ENCODE assay signal across 14 cellular contexts in genomic region chr17:76119409-76120371, GRCh38. TPM values are rescaled to one million over a fixed set of nuclear protein-coding genes. Genes with fewer than 3 reads are reported as not detected.
"Had no signal": no experiment of that assay in that cellular context is flagged by ENCODE, and none has a peak within 500 bp of the region (broad histone marks: within the 10 kb centered on the region; RNA-seq: fewer than 3 reads in every experiment).

No MANE protein-coding gene starts in this region.

- ATAC-seq: activated CD4-positive, CD25-positive, alpha-beta regulatory T cell treated with anti-CD3 and anti-CD28 coated beads, Interleukin-2, amount 50 U/mL, for 24 hours; activated CD8-positive, alpha-beta memory T cell treated with anti-CD3 and anti-CD28 coated beads, Interleukin-2, amount 10 ng/mL, durations not matched to agents 7 days and 5 days; esophagus mucosa; left lung; right cardiac atrium; stimulated activated naive CD8-positive, alpha-beta T cell treated with anti-CD3 and anti-CD28 coated beads, Interleukin-15, amount 100 ng/mL, for 72 hours had no signal

- H3K9me3 Mint-ChIP-seq: naive B cell; stimulated activated naive CD8-positive, alpha-beta T cell treated with anti-CD3 and anti-CD28 coated beads, Interleukin-15, amount 100 ng/mL, for 72 hours had no signal

- H3K9me3 ChIP-seq: left lung, upper lobe of left lung had no signal

- H3K36me3 Mint-ChIP-seq: activated CD8-positive, alpha-beta memory T cell treated with anti-CD3 and anti-CD28 coated beads, Interleukin-2, amount 10 ng/mL, durations not matched to agents 7 days and 5 days; naive B cell had no signal

- H3K4me3 ChIP-seq: cardiac muscle cell, left lung, upper lobe of left lung had no signal

- H3K4me3 Mint-ChIP-seq: activated CD8-positive, alpha-beta memory T cell treated with anti-CD3 and anti-CD28 coated beads, Interleukin-2, amount 10 ng/mL, durations not matched to agents 7 days and 5 days had no signal

- DNase-seq: activated CD4-positive, alpha-beta T cell treated with anti-CD3 and anti-CD28 coated beads, Interleukin-2, amount 50 U/mL, for 4 hours; activated CD8-positive, alpha-beta memory T cell treated with anti-CD3 and anti-CD28 coated beads, Interleukin-2, amount 10 ng/mL, durations not matched to agents 7 days and 5 days; activated naive CD4-positive, alpha-beta T cell treated with anti-CD3 and anti-CD28 coated beads, Interleukin-2, amount 50 U/mL, for 16 hours; activated T-cell treated with anti-CD3 and anti-CD28 coated beads, Interleukin-2, amount 50 U/mL, for 1 hour; left lung; naive B cell; right cardiac atrium; stimulated activated naive CD8-positive, alpha-beta T cell treated with anti-CD3 and anti-CD28 coated beads, Interleukin-15, amount 100 ng/mL, for 72 hours; upper lobe of left lung had no signal

- H3K36me3 ChIP-seq: cardiac muscle cell, left lung, upper lobe of left lung had no signal

- H3K27ac ChIP-seq: cardiac muscle cell, left lung, upper lobe of left lung had no signal

- H3K27me3 ChIP-seq: cardiac muscle cell, upper lobe of left lung had no signal

- H3K27me3 Mint-ChIP-seq: activated CD8-positive, alpha-beta memory T cell treated with anti-CD3 and anti-CD28 coated beads, Interleukin-2, amount 10 ng/mL, durations not matched to agents 7 days and 5 days; stimulated activated naive CD8-positive, alpha-beta T cell treated with anti-CD3 and anti-CD28 coated beads, Interleukin-15, amount 100 ng/mL, for 72 hours had no signal

- FAIRE-seq: keratinocyte had no signal

RNA-seq across cellular contexts. Expression of gene FOXJ1, which starts 21.4 kb away (rescaled TPM):
- total RNA-seq: esophagus mucosa, right cardiac atrium had no signal
- polyA plus RNA-seq: right cardiac atrium had no signal

RNA-seq across cellular contexts. Expression of gene ZACN, which starts 40.7 kb away (rescaled TPM):
- total RNA-seq: cardiac muscle cell, esophagus mucosa, right cardiac atrium, temporal lobe, upper lobe of left lung had no signal
- polyA plus RNA-seq: keratinocyte had no signal

RNA-seq across cellular contexts. Expression of gene GALR2, which starts 45.1 kb away (rescaled TPM):
- total RNA-seq: cardiac muscle cell, right cardiac atrium, temporal lobe had no signal
- polyA plus RNA-seq: keratinocyte, right cardiac atrium had no signal
